17 cellular contexts compared by ENCODE assay signal in the genomic region with DNA sequence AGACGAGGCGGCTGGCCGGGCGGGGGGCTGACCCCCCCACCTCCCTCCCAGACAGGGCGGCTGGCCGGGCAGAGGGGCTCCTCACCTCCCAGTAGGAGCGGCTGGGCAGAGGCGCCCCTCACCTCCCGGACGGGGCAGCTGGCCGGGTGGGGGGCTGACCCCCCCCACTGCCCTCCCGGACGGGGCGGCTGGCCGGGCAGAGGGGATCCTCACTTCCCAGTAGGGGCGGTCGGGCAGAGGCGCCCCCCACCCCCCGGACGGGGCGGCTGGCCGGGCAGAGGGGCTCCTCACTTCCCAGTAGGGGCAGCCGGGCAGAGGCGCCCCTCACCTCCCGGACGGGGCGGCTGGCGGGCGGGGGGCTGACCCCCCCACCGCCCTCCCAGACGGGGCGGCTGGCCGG. TPM values are rescaled to one million over a fixed set of nuclear protein-coding genes. Genes with fewer than 3 reads are reported as not detected.
"Had no signal": no experiment of that assay in that cellular context is flagged by ENCODE, and none has a peak within 500 bp of the region (broad histone marks: within the 10 kb centered on the region; RNA-seq: fewer than 3 reads in every experiment).

No MANE protein-coding gene starts in this region.

RNA-seq across cellular contexts. Expression of gene MAP3K19, which starts 14.0 kb away (rescaled TPM):
- total RNA-seq: activated naive CD4-positive, alpha-beta T cell treated with anti-CD3 and anti-CD28 coated beads for 36 hours; activated naive CD8-positive, alpha-beta T cell treated with anti-CD3 and anti-CD28 coated beads for 36 hours; activated naive CD8-positive, alpha-beta T cell treated with anti-CD3 and anti-CD28 coated beads, Interleukin-2, amount 10 ng/mL, durations not matched to agents 7 days and 5 days; activated T-cell treated with anti-CD3 and anti-CD28 coated beads, Interleukin-2, amount 50 U/mL, for 4 hours; activated T-cell treated with anti-CD3 and anti-CD28 coated beads, Interleukin-2, amount 50 U/mL, for 72 hours; activated T-helper 1 cell treated with anti-CD3 and anti-CD28 coated beads, Interleukin-12 subunit alpha, Interleukin-12 subunit beta, Interleukin-2, Interleukin-4 antibody, amounts not matched to agents 30 ng/mL and 10 ng/mL and 1 ng/mL, durations not matched to agents 14 hours and 24 hours and 36 hours; activated T-helper 2 cell treated with anti-CD3 and anti-CD28 coated beads, Interferon-gamma antibody, Interleukin-2, Interleukin-4, amounts not matched to agents 10 μg/mL and 5 μg/mL and 100 μg/mL, durations not matched to agents 14 hours and 24 hours and 36 hours; adrenal gland; aorta; ascending aorta; astrocyte; body of pancreas; breast epithelium; bronchial epithelial cell; cardiac muscle cell; cardiac septum; chondrocyte had no signal
